ENCODE assay signal across 12 cellular contexts in the genomic region with DNA sequence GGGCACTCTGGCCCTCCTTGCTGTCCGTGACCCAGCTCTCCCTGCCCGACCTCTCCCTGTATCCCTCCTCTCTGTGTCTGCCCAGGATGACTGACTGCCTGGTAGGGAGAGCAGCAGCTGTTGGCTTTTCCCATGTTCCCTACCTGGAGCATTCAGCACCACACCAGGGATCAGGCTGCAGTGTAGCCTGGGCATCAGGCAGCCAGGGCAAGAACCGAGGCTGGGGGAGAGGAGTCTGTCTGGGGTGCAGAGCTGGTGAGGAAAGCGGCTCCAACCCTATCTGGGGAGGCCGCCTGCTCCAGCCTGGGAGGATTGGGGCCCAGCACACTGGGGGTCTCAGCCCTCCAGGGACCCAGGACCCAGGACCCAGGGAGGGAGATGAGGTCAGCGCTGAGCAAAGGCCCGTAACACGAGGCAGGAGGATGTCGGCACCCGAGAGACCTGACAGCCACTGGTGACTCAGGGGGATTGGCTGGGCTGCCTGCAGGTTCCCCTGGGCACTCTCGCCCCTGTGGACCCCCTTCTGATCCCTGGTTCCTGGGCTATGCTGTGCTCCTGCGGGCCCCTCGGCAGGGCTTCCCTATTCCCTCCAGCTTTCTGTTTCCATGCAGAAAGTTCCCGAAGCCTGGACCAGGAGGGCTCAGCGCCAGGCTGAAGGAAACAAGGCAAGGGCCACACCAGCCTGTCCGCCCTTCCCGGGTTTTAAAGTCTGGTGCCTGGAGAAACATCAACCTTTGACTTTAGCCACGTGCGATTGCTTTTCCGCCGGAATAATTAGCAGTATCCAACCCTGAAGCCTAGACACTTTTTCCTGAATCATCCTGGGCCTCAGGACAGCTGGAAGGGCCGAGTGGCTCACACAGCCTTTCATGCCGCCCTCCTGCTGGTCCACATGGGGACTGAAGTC.
DNase-seq lines count a peak whose midpoint lies in the region; ATAC-seq and TF ChIP-seq lines count a peak whose summit lies in the region.
"Had no signal": no experiment of that assay in that cellular context is flagged by ENCODE, and none has a peak within 500 bp of the region (broad histone marks: within the 10 kb centered on the region; RNA-seq: fewer than 3 reads in every experiment).

No MANE protein-coding gene starts in this region.

- H3K9me3 Mint-ChIP-seq in natural killer cell, result no peaks in the 10 kb centered on the region
- no peaks in the 10 kb centered on the region for H3K9me3 Mint-ChIP-seq in natural killer cell treated with Interleukin-12 subunit alpha and Interleukin-12 subunit beta and Interleukin-15 and Interleukin-18, amount 100 ng/mL, for 72 hours

- DNase-seq in natural killer cell, result peak; percentile 10
- DNase-seq in natural killer cell treated with Interleukin-12 subunit alpha and Interleukin-12 subunit beta and Interleukin-15 and Interleukin-18, amount 100 ng/mL, for 72 hours (ENCODE audit: low spot score), result no peak
- DNase-seq in heart left ventricle, result peak in 2 of 5 donors; percentile 13 to 27
- peak; percentile 79 for DNase-seq in posterior vena cava (ENCODE audit: low spot score)
- peak; percentile 47 to 72 for DNase-seq in aorta
- DNase-seq in EL, result no peak
- DNase-seq in LoVo (ENCODE audit: low spot score), result no peak
- DNase-seq: MM.1S, NCI-H748 treated with DMSO at 0.1 percent for 48 hours had no signal

- H3K27me3 ChIP-seq in heart left ventricle (no peaks in the 10 kb centered on the region), aorta (ENCODE audit: control insufficient read depth in 1 of 2, insufficient read depth in 2 of 2, low read length in 1 of 2) (no peaks in the 10 kb centered on the region)

- no peaks in the 10 kb centered on the region for H3K4me1 Mint-ChIP-seq in natural killer cell
- no peaks in the 10 kb centered on the region for H3K4me1 Mint-ChIP-seq in natural killer cell treated with Interleukin-12 subunit alpha and Interleukin-12 subunit beta and Interleukin-15 and Interleukin-18, amount 100 ng/mL, for 72 hours (ENCODE audit: low read depth in 2 of 2)

- intact Hi-C loops in natural killer cell (cut with micrococcal nuclease) (no loop called here), heart left ventricle (cut with DNase I) (no loop called here), posterior vena cava (cut with DNase I) (no loop called here), aorta (cut with DNase I) (no loop called here)

- peak overlapping the region; percentile 37 to 81 (median 70) for H3K27ac ChIP-seq in heart left ventricle
- peak overlapping the region; percentile 14 to 90 for H3K27ac ChIP-seq in aorta (ENCODE audit: low read depth in 1 of 2, low read length in 2 of 2)
- H3K27ac ChIP-seq: SK-N-MC had no signal

- H3K27ac Mint-ChIP-seq in natural killer cell, result no peak overlapping the region
- no peak overlapping the region for H3K27ac Mint-ChIP-seq in natural killer cell treated with Interleukin-12 subunit alpha and Interleukin-12 subunit beta and Interleukin-15 and Interleukin-18, amount 100 ng/mL, for 72 hours

- no peak for TF ChIP-seq CTCF in natural killer cell (IDR thresholded peaks at IDR 0.05)
- TF ChIP-seq CTCF in heart left ventricle (IDR thresholded peaks at IDR 0.05), result peak in 1 of 12 donors; percentile 6

- H3K4me3 ChIP-seq in heart left ventricle (no peak overlapping the region), aorta (ENCODE audit: low read length in 2 of 2) (no peak overlapping the region)
- H3K4me3 ChIP-seq: SK-N-MC had no signal

- WGBS in heart left ventricle, 4 donors, result 63 to 80% (median 71%) methylated on average over 14 to 23 of the region's 23 CpGs
- WGBS in aorta, 2 donors, result 37 to 43% methylated on average over 23 of the region's 23 CpGs

- no peaks in the 10 kb centered on the region for H3K36me3 Mint-ChIP-seq in natural killer cell
- no peaks in the 10 kb centered on the region for H3K36me3 Mint-ChIP-seq in natural killer cell treated with Interleukin-12 subunit alpha and Interleukin-12 subunit beta and Interleukin-15 and Interleukin-18, amount 100 ng/mL, for 72 hours

- H3K9me3 ChIP-seq in heart left ventricle (no peaks in the 10 kb centered on the region), aorta (ENCODE audit: control insufficient read depth, low read length) (no peaks in the 10 kb centered on the region)

- H3K27me3 Mint-ChIP-seq in natural killer cell (ENCODE audit: low read depth in 2 of 2), result peaks cover 0 to 5% of the 10 kb centered on the region in 2 donors
- H3K27me3 Mint-ChIP-seq in natural killer cell treated with Interleukin-12 subunit alpha and Interleukin-12 subunit beta and Interleukin-15 and Interleukin-18, amount 100 ng/mL, for 72 hours, result peaks cover 5% of the 10 kb centered on the region in 2 donors

- ATAC-seq in natural killer cell, result no peak
- ATAC-seq in natural killer cell treated with Interleukin-12 subunit alpha and Interleukin-12 subunit beta and Interleukin-15 and Interleukin-18, amount 100 ng/mL, for 72 hours, result no peak
- peak in 1 of 4 donors; percentile 8 for ATAC-seq in heart left ventricle
- peak; percentile 1 for ATAC-seq in aorta (ENCODE audit: low FRiP score)
- ATAC-seq in HG02642 (IDR thresholded peaks at IDR 0.05; ENCODE audit: poor library complexity, unreplicated experiment), result no peak
- ATAC-seq: left colon had no signal

- no peak overlapping the region for H3K4me3 Mint-ChIP-seq in natural killer cell
- H3K4me3 Mint-ChIP-seq in natural killer cell treated with Interleukin-12 subunit alpha and Interleukin-12 subunit beta and Interleukin-15 and Interleukin-18, amount 100 ng/mL, for 72 hours, result no peak overlapping the region

- no peak for TF ChIP-seq POLR2A in heart left ventricle (IDR thresholded peaks at IDR 0.05)

- H3K4me1 ChIP-seq in heart left ventricle, result peaks cover 4 to 83% (median 72%) of the 10 kb centered on the region in 12 donors
- peaks cover 0 to 1% of the 10 kb centered on the region in 2 donors for H3K4me1 ChIP-seq in aorta (ENCODE audit: control insufficient read depth in 1 of 2, insufficient read depth in 2 of 2, low read length in 2 of 2)

- H3K36me3 ChIP-seq in heart left ventricle, result no peaks in the 10 kb centered on the region
- H3K36me3 ChIP-seq in aorta (ENCODE audit: control insufficient read depth in 1 of 2, insufficient read depth in 2 of 2, low read length in 1 of 2), result no peaks in the 10 kb centered on the region

Comparison
In these comparisons a context has a peak if more than half of its experiments do, and no peak if none do; other contexts are left out.
1. DNase-seq: peak in natural killer cell (single experiment), posterior vena cava (single experiment) and aorta (2 of 2); none in natural killer cell treated with Interleukin-12 subunit alpha and Interleukin-12 subunit beta and Interleukin-15 and Interleukin-18, amount 100 ng/mL, for 72 hours (single experiment), EL (single experiment) and LoVo (single experiment).